8 cellular contexts compared by ENCODE assay signal in the genomic region with DNA sequence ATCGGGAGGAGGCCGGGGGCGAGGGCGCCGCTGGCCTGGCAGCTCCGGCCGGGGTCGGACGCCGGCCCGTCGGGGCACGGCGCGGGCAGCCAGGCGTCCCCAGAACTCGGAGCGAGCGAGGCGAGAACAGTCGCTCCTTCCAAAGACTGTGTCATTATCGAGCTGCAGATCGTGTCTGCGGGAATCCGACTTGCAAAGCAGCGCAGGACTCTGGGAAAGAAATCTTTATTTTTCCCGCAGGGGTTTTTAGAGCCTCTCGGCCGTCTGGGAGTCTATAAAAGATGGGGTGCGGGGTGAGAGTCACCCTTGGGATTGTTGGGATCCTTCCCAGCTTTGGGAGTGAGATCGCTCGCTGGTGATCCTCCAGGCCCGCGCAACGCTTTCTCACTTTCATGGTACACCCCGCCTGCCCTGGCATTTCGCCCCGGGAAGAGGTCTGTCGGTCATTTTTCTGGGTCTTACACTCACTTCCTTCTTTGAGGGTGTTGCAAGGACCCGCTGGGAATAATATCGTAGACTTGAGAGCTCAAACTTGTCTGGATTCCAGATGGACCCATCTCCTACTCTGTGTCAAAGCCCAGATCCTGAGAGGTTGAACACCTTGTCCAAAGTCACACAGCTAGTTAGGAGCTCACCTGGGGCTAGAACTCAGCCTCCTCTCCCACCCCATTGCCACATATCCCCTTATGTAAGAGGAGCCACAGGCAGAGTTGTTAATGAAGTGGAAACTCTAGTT. TPM values are rescaled to one million over a fixed set of nuclear protein-coding genes. Genes with fewer than 3 reads are reported as not detected.
DNase-seq lines count a peak whose midpoint lies in the region; ATAC-seq and TF ChIP-seq lines count a peak whose summit lies in the region.

No MANE protein-coding gene starts in this region.

- H3K9me3 ChIP-seq in PC-9 (ENCODE audit: insufficient read depth, low read depth) (no peaks in the 10 kb centered on the region), duodenal mucosa (ENCODE audit: control insufficient read depth in 1 of 2, low read length in 2 of 2) (no peaks in the 10 kb centered on the region), lung (ENCODE audit: control insufficient read depth in 2 of 2, insufficient read depth in 1 of 2, low read length in 1 of 2) (no peaks in the 10 kb centered on the region), testis (no peaks in the 10 kb centered on the region)

- peak overlapping the region; percentile 82 for H3K4me2 ChIP-seq in PC-9

- DNase-seq in NCI-H1417 (lab: John Stamatoyannopoulos, UW), result peak in 2 of 3 experiments; percentile 27 to 36
- no peak for DNase-seq in NCI-H1417 treated with DMSO at 0.1 percent for 48 hours (lab: John Stamatoyannopoulos, UW)
- DNase-seq in PC-9, result no peak
- peak; percentile 71 for DNase-seq in lung (ENCODE audit: low spot score)
- peak; percentile 70 for DNase-seq in testis
- DNase-seq in NCI-H187 (lab: John Stamatoyannopoulos, UW), result no peak
- DNase-seq in activated CD4-positive, alpha-beta T cell treated with anti-CD3 and anti-CD28 coated beads for 48 hours, result no peak

- 0 out of 2 replicates have a peak, but pooled peaks cover 7% of the 10 kb centered on the region for H3F3A ChIP-seq in PC-9 (ENCODE audit: insufficient read depth, low read depth)

- no peak for ATAC-seq in lung (ENCODE audit: insufficient read depth, low FRiP score)

- no peaks in the 10 kb centered on the region for H3K9me2 ChIP-seq in PC-9 (ENCODE audit: insufficient read depth)

- CTCF ChIA-PET in PC-9 (lab: Charles Lee), result no interaction called here

- no peaks in the 10 kb centered on the region; the same call in 1 of the 2 replicates for H4K20me1 ChIP-seq in PC-9 (ENCODE audit: insufficient read depth)

- H3K4me1 ChIP-seq in PC-9 (replicated peaks; ENCODE audit: insufficient read depth) (peaks cover 18% of the 10 kb centered on the region), duodenal mucosa (ENCODE audit: control insufficient read depth in 1 of 2, insufficient read depth in 2 of 2, low read length in 2 of 2) (peaks cover 16 to 32% of the 10 kb centered on the region in 2 donors), lung (ENCODE audit: control insufficient read depth in 2 of 2, insufficient read depth in 2 of 2, low read length in 2 of 2) (peaks cover 12 to 16% of the 10 kb centered on the region in 2 donors), testis (peaks cover 16% of the 10 kb centered on the region)

- TF ChIP-seq CTCF in PC-9 (conservative IDR thresholded peaks at IDR 0.05), result no peak
- no peak for TF ChIP-seq CTCF in lung (IDR thresholded peaks at IDR 0.05; ENCODE audit: control extremely low read depth, extremely low read depth)
- no peak for TF ChIP-seq CTCF in testis (IDR thresholded peaks at IDR 0.05)

- H3K79me2 ChIP-seq in PC-9 (ENCODE audit: low read depth), result peaks cover 42% of the 10 kb centered on the region

- TF ChIP-seq POLR2A in testis (IDR thresholded peaks at IDR 0.05), result no peak

- H3K27me3 ChIP-seq in PC-9 (ENCODE audit: insufficient read depth, low read depth) (no peaks in the 10 kb centered on the region), duodenal mucosa (ENCODE audit: control insufficient read depth in 1 of 2, insufficient read depth in 2 of 2, low read length in 2 of 2) (peaks cover 12 to 13% of the 10 kb centered on the region in 2 donors), lung (ENCODE audit: control insufficient read depth, insufficient read depth) (no peaks in the 10 kb centered on the region), testis (no peaks in the 10 kb centered on the region)

- intact Hi-C loops in PC-9 (cut with micrococcal nuclease; ENCODE audit: unreplicated experiment) (loop anchor here (2.0 kb wide), 2 partner anchors 43 to 187 kb away; partner anchors contain the start of gene AVPI1), testis (cut with DNase I; ENCODE audit: low total_unique reads) (no loop called here)

- H3K4me3 ChIP-seq in PC-9 (peak overlapping the region; percentile 79), duodenal mucosa (ENCODE audit: low read depth in 1 of 2, low read length in 2 of 2) (peak overlapping the region; percentile 74 to 99), lung (peak overlapping the region; percentile 83), testis (peak overlapping the region; percentile 91 to 96)

- H3K9ac ChIP-seq in duodenal mucosa (ENCODE audit: low read depth in 1 of 2, low read length in 2 of 2), result peak overlapping the region; percentile 51

- H3K27ac ChIP-seq in PC-9 (no peak overlapping the region), duodenal mucosa (ENCODE audit: low read depth, low read length) (no peak overlapping the region), lung (ENCODE audit: low read depth in 1 of 2, low read length in 1 of 2) (peak overlapping the region; percentile 96 to 98), testis (peak overlapping the region; percentile 93 to 96)

- peak overlapping the region; percentile 85 for H2AFZ ChIP-seq in PC-9

- POLR2A ChIA-PET in PC-9 (lab: Charles Lee; ENCODE audit: unreplicated experiment), result no interaction called here

- WGBS in lung, 2 donors, result 1% methylated on average over 41 of the region's 41 CpGs
- 1 to 6% methylated on average over 11 to 41 of the region's 41 CpGs for WGBS in testis, 2 donors

- BruUV-seq in PC-9 (replicated peaks; lab: Mats Ljungman, UMichigan), result TSS peak; percentile 32

- H3K36me3 ChIP-seq in PC-9 (ENCODE audit: low read depth), result no peaks in the 10 kb centered on the region
- H3K36me3 ChIP-seq in duodenal mucosa (ENCODE audit: control insufficient read depth in 1 of 2, insufficient read depth in 2 of 2, low read length in 2 of 2), result no peaks in the 10 kb centered on the region
- no peaks in the 10 kb centered on the region for H3K36me3 ChIP-seq in lung (ENCODE audit: control insufficient read depth in 2 of 2, insufficient read depth in 2 of 2, low read length in 2 of 2)
- H3K36me3 ChIP-seq in testis (ENCODE audit: low read depth, missing control alignments), result no peaks in the 10 kb centered on the region

RNA-seq across cellular contexts. Expression of gene UBTD1, which starts 1.0 kb away (rescaled TPM):
- total RNA-seq in PC-9 (2021) (17.1 and 21.2 TPM in 2 replicates), lung (10 to 100 TPM; 26.3 to 44.1 TPM), testis (100 to 1,000 TPM; 111 to 143 TPM)
- polyA plus RNA-seq in lung (10 to 100 TPM; 41.8 to 70.4 TPM), testis (ENCODE audit: insufficient read depth, low read depth, low replicate concordance) (74.1 TPM)

RNA-seq across cellular contexts. Expression of gene MMS19, which starts 1.5 kb away (rescaled TPM):
- total RNA-seq in PC-9 (2021) (42.4 and 42.7 TPM in 2 replicates), lung (10 to 100 TPM; 68.8 to 74.5 TPM), testis (100 to 1,000 TPM; 206 to 253 TPM)
- polyA plus RNA-seq in lung (10 to 100 TPM; 39.9 to 56.2 TPM), testis (ENCODE audit: insufficient read depth, low read depth, low replicate concordance) (109 TPM)

RNA-seq across cellular contexts. Expression of gene ZDHHC16, which starts 53.8 kb away (rescaled TPM):
- total RNA-seq in PC-9 (2021) (29.1 and 29.6 TPM in 2 replicates), lung (10 to 100 TPM; 35.5 to 63.3 TPM), testis (10 to 100 TPM; 42.8 to 58.0 TPM)
- polyA plus RNA-seq in lung (10 to 100 TPM; 44.2 to 53.7 TPM), testis (ENCODE audit: insufficient read depth, low read depth, low replicate concordance) (40.5 TPM)

RNA-seq across cellular contexts. Expression of gene EXOSC1, which starts 53.9 kb away (rescaled TPM):
- total RNA-seq in PC-9 (2021) (25.4 and 27.0 TPM in 2 replicates), lung (10 to 100 TPM; 28.7 to 30.2 TPM), testis (10 to 100 TPM; 24.5 to 27.9 TPM)
- polyA plus RNA-seq in lung (10 to 100 TPM; 31.3 to 60.3 TPM), testis (ENCODE audit: insufficient read depth, low read depth, low replicate concordance) (31.4 TPM)

Comparison
In these comparisons a context has a peak if more than half of its experiments do, and no peak if none do; other contexts are left out.
1. DNase-seq: peak in NCI-H1417 (2 of 3), lung (single experiment) and testis (single experiment); none in NCI-H1417 treated with DMSO at 0.1 percent for 48 hours (single experiment), PC-9 (0 of 2), NCI-H187 (0 of 2) and activated CD4-positive, alpha-beta T cell treated with anti-CD3 and anti-CD28 coated beads for 48 hours (single experiment).
2. H3K27ac ChIP-seq: peak in lung (2 of 2) and testis (2 of 2); none in PC-9 (single experiment) and duodenal mucosa (single experiment).
3. Peak in every context shown above with its lines, with median percentiles within 50 percentile points of each other: H3K4me3 ChIP-seq.